Comparison of ENCODE assay signal across 7 cellular contexts in the genomic region with DNA sequence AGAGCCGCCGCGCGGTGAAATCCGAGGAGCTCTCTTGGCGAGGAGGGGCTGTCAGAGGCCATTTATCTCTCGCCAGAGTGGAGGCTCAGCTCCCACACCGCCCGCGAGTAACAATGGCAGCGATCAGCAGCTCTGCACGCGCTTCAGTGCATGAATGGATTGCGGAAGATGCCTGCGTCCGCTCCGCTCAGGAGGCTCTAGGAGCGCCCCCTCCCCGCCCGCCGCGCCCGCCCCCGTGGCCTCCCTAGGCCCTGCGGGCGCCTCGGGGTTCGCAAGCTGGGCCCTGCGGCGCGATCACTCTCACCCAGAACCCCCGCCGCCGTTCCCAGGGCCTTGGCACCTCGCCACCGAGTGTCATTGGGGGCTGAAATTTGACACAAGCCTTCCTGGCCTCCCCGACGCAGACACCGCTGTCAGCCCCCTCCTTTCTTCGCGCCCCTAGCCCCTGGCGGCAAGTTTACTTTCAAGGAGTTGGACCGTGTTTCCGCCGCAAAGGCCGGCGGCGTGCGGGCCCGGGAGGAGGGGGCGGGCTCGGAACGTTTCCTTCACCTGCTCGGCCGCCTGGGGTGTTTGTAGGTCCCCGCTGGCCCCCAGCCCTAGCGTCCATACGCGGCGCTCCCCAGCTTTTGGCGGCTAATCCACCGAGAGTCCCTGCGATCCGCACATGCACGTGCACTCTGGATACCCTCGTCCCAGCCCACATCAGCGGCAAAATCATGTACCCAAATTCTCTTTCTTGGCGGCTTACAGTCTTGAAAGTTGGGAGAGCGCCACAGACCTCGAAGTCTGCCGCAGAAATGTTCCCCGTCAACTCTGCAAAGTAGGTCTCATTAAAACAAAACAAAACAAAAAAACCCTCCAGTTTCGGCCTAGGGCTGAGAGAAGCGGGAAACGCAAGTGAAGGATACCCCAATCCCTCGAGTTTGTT. TPM values are rescaled to one million over a fixed set of nuclear protein-coding genes. Genes with fewer than 3 reads are reported as not detected.
A peak's percentile ranks its signal among the peaks of the same experiment; 100 is the strongest.
DNase-seq lines count a peak whose midpoint lies in the region; TF ChIP-seq lines count a peak whose summit lies in the region.

No MANE protein-coding gene starts in this region.

- H3K4me3 ChIP-seq in GM12865 (ENCODE audit: low read depth, low read length), result peak overlapping the region; percentile 2; the same call in 1 of the 2 replicates
- H3K4me3 ChIP-seq in lower leg skin (ENCODE audit: low read depth, poor library complexity, severe bottlenecking), result peak overlapping the region; percentile 3
- peak overlapping the region; percentile 59 for H3K4me3 ChIP-seq in suprapubic skin

- no peaks in the 10 kb centered on the region for H3K36me3 ChIP-seq in suprapubic skin

- no peaks in the 10 kb centered on the region for H3K9me3 ChIP-seq in suprapubic skin

- no peak for TF ChIP-seq POLR2A in lower leg skin (IDR thresholded peaks at IDR 0.05)
- TF ChIP-seq POLR2A in suprapubic skin (IDR thresholded peaks at IDR 0.05), result no peak

- H3K27me3 ChIP-seq in suprapubic skin, result no peaks in the 10 kb centered on the region

- no peak overlapping the region for H3K27ac ChIP-seq in suprapubic skin

- intact Hi-C loops in lower leg skin (cut with DNase I; ENCODE audit: low total_unique reads), result no loop called here

- peaks cover 28% of the 10 kb centered on the region for H3K4me1 ChIP-seq in suprapubic skin

- no peak for TF ChIP-seq EP300 in suprapubic skin (IDR thresholded peaks at IDR 0.05)

- 25 to 68% methylated on average over 24 to 62 of the region's 76 CpGs for WGBS in lower leg skin, 2 donors
- 43% methylated on average over 32 of the region's 76 CpGs for WGBS in suprapubic skin

- TF ChIP-seq CTCF in GM12865 (IDR thresholded peaks at IDR 0.05; ENCODE audit: insufficient read depth, low read depth, low read length, missing control alignments) (no peak), lower leg skin (IDR thresholded peaks at IDR 0.05) (no peak), suprapubic skin (IDR thresholded peaks at IDR 0.05) (no peak)

- DNase-seq in GM12865 (ENCODE audit: low read depth) (peak; percentile 28), NCI-H510A (lab: John Stamatoyannopoulos, UW) (peak; percentile 43), cerebellum (ENCODE audit: low spot score) (peak; percentile 13), lower leg skin (ENCODE audit: low spot score in 2 of 2) (no peak), suprapubic skin (ENCODE audit: low spot score in 2 of 2) (no peak), globus pallidus (ENCODE audit: low spot score) (no peak), DMS79 treated with DMSO at 0.1 percent for 48 hours (lab: John Stamatoyannopoulos, UW) (no peak)

RNA-seq across cellular contexts. Expression of a gene that starts 49.0 kb away (rescaled TPM):
- total RNA-seq in cerebellum (23.5 TPM), lower leg skin (10 to 100 TPM; 23.8 to 37.5 (median 31.1) TPM), suprapubic skin (10 to 100 TPM; 20.9 to 36.0 (median 32.5) TPM)

Comparison
In these comparisons a context has a peak if more than half of its experiments do, and no peak if none do; other contexts are left out.
1. DNase-seq: peak in GM12865 (single experiment), NCI-H510A (single experiment) and cerebellum (single experiment); none in lower leg skin (0 of 2), suprapubic skin (0 of 2), globus pallidus (single experiment) and DMS79 treated with DMSO at 0.1 percent for 48 hours (single experiment).
2. H3K4me3 ChIP-seq: peak in every context shown above with its lines; median percentile 59 in suprapubic skin; 3 in lower leg skin; 2 in GM12865.